Comparison of ENCODE assay signal across 8 cellular contexts in the genomic region with DNA sequence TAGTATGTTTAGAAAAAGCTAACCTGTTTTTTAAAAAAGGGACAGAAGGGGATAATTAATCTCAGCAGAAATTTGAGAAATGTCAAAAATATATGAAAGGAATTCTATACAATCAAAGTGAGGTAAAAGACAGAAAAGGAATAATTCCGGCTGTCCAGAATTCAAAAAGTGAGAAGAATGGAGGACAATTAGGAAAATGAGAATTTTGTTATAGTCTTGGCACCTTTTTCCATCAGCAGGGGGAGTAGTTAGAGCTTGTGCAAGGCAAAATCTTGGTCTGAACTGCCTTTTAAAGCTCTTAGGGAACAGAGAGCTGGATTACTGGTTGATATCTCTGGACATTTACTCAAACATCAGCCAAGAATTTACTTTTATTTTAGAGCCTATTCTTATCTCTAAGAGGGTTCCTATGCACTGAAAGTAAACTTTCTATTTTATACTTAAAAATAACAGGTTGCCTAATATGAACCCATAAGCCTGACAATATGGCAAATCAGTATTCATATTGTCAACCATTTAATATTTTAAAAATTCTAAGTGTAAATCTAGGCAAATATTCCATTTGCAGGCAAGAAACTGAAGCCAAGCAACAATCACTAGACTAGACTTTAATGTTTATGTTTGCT.
DNase-seq lines count a peak whose midpoint lies in the region; ATAC-seq, FAIRE-seq and TF ChIP-seq lines count a peak whose summit lies in the region.

No MANE protein-coding gene starts in this region.

- DNase-seq in NB4 (ENCODE audit: low read depth): peak; percentile 44
- peak; percentile 69 for DNase-seq in cerebellar cortex (ENCODE audit: low spot score)
- DNase-seq in myocyte (ENCODE audit: low read depth): peak; percentile 60
- no peak for DNase-seq in NCI-H2107 (lab: John Stamatoyannopoulos, UW)
- no peak for DNase-seq in mesenteric fat pad (ENCODE audit: low spot score)

- TF ChIP-seq POLR2A in NB4 (IDR thresholded peaks at IDR 0.05; ENCODE audit: extremely low read depth, insufficient read length): no peak

- peak; percentile 74 for TF ChIP-seq CTCF in NB4 (IDR thresholded peaks at IDR 0.05; ENCODE audit: low read depth, low read length)

- no peak overlapping the region for H3K4me3 ChIP-seq in NB4 (ENCODE audit: low read depth, low read length)

- ATAC-seq in GM21515 (IDR thresholded peaks at IDR 0.05; ENCODE audit: unreplicated experiment) (no peak), GM21526 (IDR thresholded peaks at IDR 0.05; ENCODE audit: low FRiP score, unreplicated experiment) (no peak)

- FAIRE-seq in G401.6 (lab: Jason Lieb, UNC): peak; percentile 62

Comparison
In these comparisons a context has a peak if more than half of its experiments do, and no peak if none do; other contexts are left out.
1. DNase-seq: peak in NB4 (single experiment), cerebellar cortex (single experiment) and myocyte (single experiment); none in NCI-H2107 (single experiment) and mesenteric fat pad (single experiment).